ENCODE assay signal across 8 cellular contexts in genomic region chrX:37745354-37745753, GRCh38. TPM values are rescaled to one million over a fixed set of nuclear protein-coding genes. Genes with fewer than 3 reads are reported as not detected.
DNase-seq lines count a peak whose midpoint lies in the region; ATAC-seq and TF ChIP-seq lines count a peak whose summit lies in the region.

No MANE protein-coding gene starts in this region.

- H3K79me2 ChIP-seq in hepatocyte = no peaks in the 10 kb centered on the region

- H3K9me3 ChIP-seq in hepatocyte (ENCODE audit: low read depth) = no peaks in the 10 kb centered on the region

- H3K4me2 ChIP-seq in hepatocyte = no peak overlapping the region

- H3K27me3 ChIP-seq in hepatocyte = no peaks in the 10 kb centered on the region

- H3K27ac ChIP-seq in hepatocyte = no peak overlapping the region

- peak; percentile 74 for TF ChIP-seq CTCF in GM12872 (IDR thresholded peaks at IDR 0.05; ENCODE audit: insufficient read depth, low read depth, low read length)
- TF ChIP-seq CTCF in hepatocyte (IDR thresholded peaks at IDR 0.05; ENCODE audit: poor library complexity) = peak; percentile 67

- ATAC-seq in HG02642 (IDR thresholded peaks at IDR 0.05; ENCODE audit: poor library complexity, unreplicated experiment) = peak; percentile 56

- H3K4me3 ChIP-seq in hepatocyte = no peak overlapping the region

- DNase-seq in NCI-H1417 treated with DMSO at 0.1 percent for 48 hours (lab: John Stamatoyannopoulos, UW) = peak; percentile 43
- DNase-seq in T1000 (lab: John Stamatoyannopoulos, UW) = peak; percentile 14
- peak; percentile 76 for DNase-seq in astrocyte of the hippocampus (ENCODE audit: low read depth, low spot score)
- peak; percentile 79 for DNase-seq in hepatocyte (ENCODE audit: low spot score)
- DNase-seq in smooth muscle cell of the brain vasculature (ENCODE audit: low read depth, low spot score) = peak; percentile 31
- DNase-seq in NCI-H187 treated with DMSO at 0.1 percent for 48 hours (lab: John Stamatoyannopoulos, UW) = no peak

- no peaks in the 10 kb centered on the region for H3K36me3 ChIP-seq in hepatocyte (replicated peaks; ENCODE audit: insufficient read depth, low read depth)

- H4K20me1 ChIP-seq in hepatocyte (ENCODE audit: insufficient read depth, poor library complexity, severe bottlenecking) = no peaks in the 10 kb centered on the region

- no peaks in the 10 kb centered on the region for H3K9me2 ChIP-seq in hepatocyte (replicated peaks; ENCODE audit: insufficient read depth)

- no peaks in the 10 kb centered on the region for H3K4me1 ChIP-seq in hepatocyte (ENCODE audit: insufficient read depth)

- no peak overlapping the region for H2AFZ ChIP-seq in hepatocyte

- 36% methylated on average over 3 of the region's 3 CpGs for WGBS in hepatocyte (ENCODE audit: low lambda C conversion rate, missing lambda C conversion rate)

RNA-seq across cellular contexts. Expression of gene CYBB, which starts 34.5 kb away (rescaled TPM):
- total RNA-seq in hepatocyte = 2.5 and 5.1 TPM in 2 replicates
- polyA plus RNA-seq in hepatocyte = 0.30 TPM in 1 of 2 replicates, not detected in the other

RNA-seq across cellular contexts. Expression of gene XK, which starts 59.8 kb away (rescaled TPM):
- total RNA-seq in hepatocyte = 2.9 and 3.5 TPM in 2 replicates
- polyA plus RNA-seq in hepatocyte = 0.07 and 1.2 TPM in 2 replicates
